ENCODE assay signal across 2 cellular contexts in the genomic region with DNA sequence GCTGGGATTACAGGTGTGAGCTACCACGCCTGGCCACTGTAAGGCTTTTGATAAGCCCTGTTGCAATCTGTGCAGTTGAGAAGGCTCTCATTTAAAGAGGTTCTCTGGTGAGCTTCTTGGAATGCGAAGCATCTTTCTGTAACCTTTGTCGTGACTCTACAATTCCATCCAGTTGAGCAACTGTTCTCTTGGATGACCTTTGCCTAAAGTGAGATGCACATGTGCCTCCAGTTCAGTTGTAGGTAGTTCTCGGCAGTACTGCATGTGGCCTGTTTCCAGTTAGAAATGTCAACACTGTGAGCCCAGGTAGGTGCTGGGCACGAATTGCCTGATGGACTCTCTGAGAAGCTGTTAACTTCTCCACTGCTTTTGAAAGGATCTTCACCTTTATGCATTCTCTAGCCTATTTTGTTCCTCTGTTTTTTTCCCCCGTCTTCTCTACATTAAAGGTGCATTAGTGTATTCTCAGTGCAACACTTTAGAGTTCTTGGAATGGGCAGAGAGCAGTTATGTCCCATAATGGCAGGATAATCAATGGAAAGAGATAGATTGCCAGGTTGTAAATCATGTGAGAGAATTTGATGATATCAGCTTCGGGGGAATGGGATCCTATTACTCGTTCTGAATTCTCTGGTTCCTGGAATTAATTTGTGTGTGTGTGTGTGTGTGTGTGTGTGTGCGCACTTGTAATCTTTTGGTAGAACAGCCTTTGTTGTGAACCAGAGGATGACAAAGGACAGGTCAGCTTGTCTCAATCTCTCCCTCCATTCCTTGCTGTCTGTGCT.
TF ChIP-seq lines count a peak whose summit lies in the region.

No MANE protein-coding gene starts in this region.

TF ChIP-seq in HEK293T, 16 proteins besides CTCF, POLR2A, EP300 and RAD21:
- no peak for TF ChIP-seq SUZ12 (IDR thresholded peaks at IDR 0.05)
- peak; percentile 62 for TF ChIP-seq PKNOX1 (IDR thresholded peaks at IDR 0.05)

TF ChIP-seq in H1, 55 proteins besides CTCF, POLR2A, EP300 and RAD21:
- TF ChIP-seq TEAD4 (IDR thresholded peaks at IDR 0.05; ENCODE audit: low read depth, low read length) (peak; percentile 60; the same call in 1 of the 2 replicates), CEBPB (IDR thresholded peaks at IDR 0.05; ENCODE audit: low read depth, low read length) (peak; percentile 67; the same call in 1 of the 2 replicates), JUND (IDR thresholded peaks at IDR 0.05; ENCODE audit: low read length) (no peak)
TF ChIP-seq in H1: peak in this region for 2.
